21 cellular contexts compared by ENCODE assay signal in genomic region chr3:118705827-118706226, GRCh38.
"Had no signal": no experiment of that assay in that cellular context is flagged by ENCODE, and none has a peak within 500 bp of the region (broad histone marks: within the 10 kb centered on the region; RNA-seq: fewer than 3 reads in every experiment).

No MANE protein-coding gene starts in this region.

- H3K4me3 ChIP-seq: esophagus muscularis mucosa, gastrocnemius medialis, lung, pancreas, psoas muscle, right lobe of liver, tibial artery, upper lobe of left lung, uterus had no signal

- H3K36me3 ChIP-seq: esophagus muscularis mucosa, gastrocnemius medialis, pancreas, right lobe of liver, tibial artery, upper lobe of left lung, uterus had no signal

- DNase-seq: effector memory CD4-positive, alpha-beta T cell; gastrocnemius medialis; left colon; left ventricle myocardium superior; mesenchymal stem cell; midbrain; occipital lobe; pancreas; right lobe of liver; stimulated activated CD4-positive, alpha-beta T cell treated with anti-CD3 and anti-CD28 coated beads, Interleukin-4, amount 100 ng/mL, for 1 hour; stimulated activated CD8-positive, alpha-beta memory T cell treated with anti-CD3 and anti-CD28 coated beads, Interleukin-4, amount 100 ng/mL, for 48 hours; tibial artery; upper lobe of left lung; uterus had no signal

- H3K4me3 Mint-ChIP-seq: natural killer cell treated with Interleukin-12 subunit alpha and Interleukin-12 subunit beta and Interleukin-15 and Interleukin-18, amount 100 ng/mL, for 72 hours; stimulated activated effector memory CD8-positive, alpha-beta T cell treated with anti-CD3 and anti-CD28 coated beads, Interleukin-12 subunit alpha, Interleukin-12 subunit beta, amount 100 ng/mL, for 72 hours; stimulated activated naive CD8-positive, alpha-beta T cell treated with anti-CD3 and anti-CD28 coated beads, Interleukin-15, Interleukin-2, amounts not matched to agents 100 ng/mL and 50 ng/mL, for 24 hours had no signal

- H3K9me3 Mint-ChIP-seq: stimulated activated naive CD8-positive, alpha-beta T cell treated with anti-CD3 and anti-CD28 coated beads, Interleukin-15, Interleukin-2, amounts not matched to agents 100 ng/mL and 50 ng/mL, for 24 hours had no signal

- FAIRE-seq: pancreas had no signal

- H3K9me3 ChIP-seq: esophagus muscularis mucosa, gastrocnemius medialis, pancreas, psoas muscle, right lobe of liver, tibial artery, upper lobe of left lung, uterus had no signal

- H3K4me1 ChIP-seq: esophagus muscularis mucosa, gastrocnemius medialis, pancreas, psoas muscle, right lobe of liver, tibial artery, upper lobe of left lung, uterus had no signal

- H3K36me3 Mint-ChIP-seq: natural killer cell treated with Interleukin-12 subunit alpha and Interleukin-12 subunit beta and Interleukin-15 and Interleukin-18, amount 100 ng/mL, for 72 hours; stimulated activated effector memory CD8-positive, alpha-beta T cell treated with anti-CD3 and anti-CD28 coated beads, Interleukin-12 subunit alpha, Interleukin-12 subunit beta, amount 100 ng/mL, for 72 hours had no signal

- H3K27ac ChIP-seq: epithelial cell of prostate, esophagus muscularis mucosa, gastrocnemius medialis, pancreas, psoas muscle, right lobe of liver, tibial artery, upper lobe of left lung, uterus had no signal

- H3K4me1 Mint-ChIP-seq: stimulated activated effector memory CD8-positive, alpha-beta T cell treated with anti-CD3 and anti-CD28 coated beads, Interleukin-12 subunit alpha, Interleukin-12 subunit beta, amount 100 ng/mL, for 72 hours had no signal

- H3K27me3 Mint-ChIP-seq: natural killer cell treated with Interleukin-12 subunit alpha and Interleukin-12 subunit beta and Interleukin-15 and Interleukin-18, amount 100 ng/mL, for 72 hours; stimulated activated naive CD8-positive, alpha-beta T cell treated with anti-CD3 and anti-CD28 coated beads, Interleukin-15, Interleukin-2, amounts not matched to agents 100 ng/mL and 50 ng/mL, for 24 hours had no signal

- H3K27ac Mint-ChIP-seq: natural killer cell treated with Interleukin-12 subunit alpha and Interleukin-12 subunit beta and Interleukin-15 and Interleukin-18, amount 100 ng/mL, for 72 hours; stimulated activated effector memory CD8-positive, alpha-beta T cell treated with anti-CD3 and anti-CD28 coated beads, Interleukin-12 subunit alpha, Interleukin-12 subunit beta, amount 100 ng/mL, for 72 hours; stimulated activated naive CD8-positive, alpha-beta T cell treated with anti-CD3 and anti-CD28 coated beads, Interleukin-15, Interleukin-2, amounts not matched to agents 100 ng/mL and 50 ng/mL, for 24 hours had no signal

- H3K27me3 ChIP-seq: esophagus muscularis mucosa, gastrocnemius medialis, pancreas, right lobe of liver, tibial artery, upper lobe of left lung, uterus had no signal
